Comparison of ENCODE assay signal across 25 cellular contexts in genomic region chr3:158379517-158379916, GRCh38.
"Had no signal": no experiment of that assay in that cellular context is flagged by ENCODE, and none has a peak within 500 bp of the region (broad histone marks: within the 10 kb centered on the region; RNA-seq: fewer than 3 reads in every experiment).

No MANE protein-coding gene starts in this region.

- H3K36me3 Mint-ChIP-seq: immature natural killer cell; mesothelial cell of epicardium; natural killer cell treated with Interleukin-12 subunit alpha and Interleukin-12 subunit beta and Interleukin-15 and Interleukin-18, amount 100 ng/mL, for 72 hours; type B pancreatic cell had no signal

- H3K9me3 Mint-ChIP-seq: activated naive CD8-positive, alpha-beta T cell treated with anti-CD3 and anti-CD28 coated beads for 36 hours; immature natural killer cell; mesothelial cell of epicardium; T-helper 2 cell treated with Interferon-gamma antibody and Interleukin-4, amounts not matched to agents 5 μg/mL and 100 μg/mL, for 36 hours; type B pancreatic cell had no signal

- H3K4me3 Mint-ChIP-seq: activated naive CD8-positive, alpha-beta T cell treated with anti-CD3 and anti-CD28 coated beads for 36 hours; immature natural killer cell; mesothelial cell of epicardium; natural killer cell treated with Interleukin-12 subunit alpha and Interleukin-12 subunit beta and Interleukin-15 and Interleukin-18, amount 100 ng/mL, for 72 hours; T-helper 2 cell treated with Interferon-gamma antibody and Interleukin-4, amounts not matched to agents 5 μg/mL and 100 μg/mL, for 36 hours; type B pancreatic cell had no signal

- H3K4me3 ChIP-seq: breast epithelium, coronary artery, left lung, lung, ovary, prostate gland, spleen, testis, vagina had no signal

- H3K4me1 ChIP-seq: breast epithelium, left lung, prostate gland, spleen, testis, vagina had no signal

- ATAC-seq: left lung; natural killer cell treated with Interleukin-12 subunit alpha and Interleukin-12 subunit beta and Interleukin-15 and Interleukin-18, amount 100 ng/mL, for 72 hours had no signal

- DNase-seq: activated CD8-positive, alpha-beta memory T cell treated with anti-CD3 and anti-CD28 coated beads for 24 hours; activated CD8-positive, alpha-beta memory T cell treated with anti-CD3 and anti-CD28 coated beads, Interleukin-2, amount 50 U/mL, for 4 hours; activated naive CD4-positive, alpha-beta T cell treated with Interleukin-2 at 50 U/mL for 16 hours; activated naive CD8-positive, alpha-beta T cell treated with anti-CD3 and anti-CD28 coated beads for 36 hours; activated T-cell treated with anti-CD3 and anti-CD28 coated beads, Interleukin-2, amount 50 U/mL, for 48 hours; amniotic stem cell; cerebellar nuclear complex; immature natural killer cell; left lung; ovary; spleen; stimulated activated CD4-positive, alpha-beta T cell treated with anti-CD3 and anti-CD28 coated beads, Interleukin-4, amount 100 ng/mL, for 1 hour; stimulated activated naive CD4-positive, alpha-beta T cell; testis had no signal

- H3K27ac ChIP-seq: breast epithelium, coronary artery, epithelial cell of prostate, left lung, neutrophil, ovary, prostate gland, spleen, testis, vagina had no signal

- H3K27me3 ChIP-seq: breast epithelium, left lung, neutrophil, ovary, spleen, testis, vagina had no signal

- H3K27ac Mint-ChIP-seq: activated naive CD8-positive, alpha-beta T cell treated with anti-CD3 and anti-CD28 coated beads for 36 hours; immature natural killer cell; mesothelial cell of epicardium; natural killer cell treated with Interleukin-12 subunit alpha and Interleukin-12 subunit beta and Interleukin-15 and Interleukin-18, amount 100 ng/mL, for 72 hours; T-helper 2 cell treated with Interferon-gamma antibody and Interleukin-4, amounts not matched to agents 5 μg/mL and 100 μg/mL, for 36 hours; type B pancreatic cell had no signal

- H3K27me3 Mint-ChIP-seq: activated naive CD8-positive, alpha-beta T cell treated with anti-CD3 and anti-CD28 coated beads for 36 hours; natural killer cell treated with Interleukin-12 subunit alpha and Interleukin-12 subunit beta and Interleukin-15 and Interleukin-18, amount 100 ng/mL, for 72 hours; type B pancreatic cell had no signal

- H3K36me3 ChIP-seq: left lung, neutrophil, ovary, prostate gland, spleen, vagina had no signal

- H3K4me1 Mint-ChIP-seq: activated naive CD8-positive, alpha-beta T cell treated with anti-CD3 and anti-CD28 coated beads for 36 hours; immature natural killer cell; mesothelial cell of epicardium had no signal

- H3K9me3 ChIP-seq: breast epithelium, left lung, neutrophil, ovary, prostate gland, spleen, testis, vagina had no signal
